Comparison of ENCODE assay signal across 1 cellular context in genomic region chr2:89837962-89838625, GRCh38.
TF ChIP-seq lines count a peak whose summit lies in the region.

No MANE protein-coding gene starts in this region.

TF ChIP-seq in HepG2, 621 proteins besides CTCF, POLR2A, EP300 and RAD21 (continued from another document):
- peak; percentile 61; the same call in 1 of the 2 replicates for TF ChIP-seq PRDM15 (CRISPR knock-in tag; IDR thresholded peaks at IDR 0.05)
- 0 out of 2 replicates have a peak, but pooled peaks have one; percentile 14 for TF ChIP-seq IKZF1 (IDR thresholded peaks at IDR 0.05)
